Comparison of ENCODE assay signal across 8 cellular contexts in the genomic region with DNA sequence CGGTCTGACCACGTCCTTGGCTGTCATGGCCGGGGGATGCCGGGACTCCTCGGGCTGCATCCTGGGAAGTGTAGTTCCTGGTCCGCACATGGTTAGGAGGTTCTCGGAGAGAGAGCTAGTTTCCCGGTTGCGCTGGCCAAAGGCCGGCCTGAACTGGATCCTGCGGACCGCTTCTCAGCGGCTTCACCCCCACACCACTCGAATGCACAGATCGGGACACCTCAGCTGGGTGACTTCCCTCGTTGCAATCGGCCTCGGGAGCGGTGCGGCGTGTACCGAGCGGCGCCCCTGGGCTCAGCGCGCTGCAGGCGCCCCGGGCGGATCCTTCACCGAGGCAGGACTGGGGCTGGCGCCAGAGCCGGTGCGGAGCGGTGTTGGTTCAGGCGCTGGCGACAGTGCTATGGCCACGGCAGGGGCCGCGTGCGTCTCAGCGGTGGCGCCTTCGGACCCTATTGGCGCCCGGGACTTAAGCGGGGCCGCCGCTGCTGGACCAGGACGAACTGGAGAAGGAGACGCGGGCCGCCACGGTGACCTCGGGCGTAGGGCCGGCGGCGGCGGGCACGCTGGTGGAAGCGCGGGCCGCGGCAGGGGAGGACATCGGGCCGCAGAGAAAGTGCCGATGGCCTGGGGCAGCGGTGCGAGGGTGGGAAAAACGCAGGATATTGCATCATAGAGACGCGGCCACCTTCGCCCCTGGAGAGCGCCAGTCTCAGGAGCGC. TPM values are rescaled to one million over a fixed set of nuclear protein-coding genes. Genes with fewer than 3 reads are reported as not detected.
DNase-seq lines count a peak whose midpoint lies in the region; ATAC-seq, FAIRE-seq and TF ChIP-seq lines count a peak whose summit lies in the region.

No MANE protein-coding gene starts in this region.

- H3K9ac ChIP-seq in neural progenitor cell: peak overlapping the region; percentile 81

- TF ChIP-seq CTCF in neural progenitor cell (IDR thresholded peaks at IDR 0.05) (no peak), suprapubic skin (IDR thresholded peaks at IDR 0.05) (no peak)

- H3K4me3 ChIP-seq in neural progenitor cell: peak overlapping the region; percentile 79
- H3K4me3 ChIP-seq in suprapubic skin: peak overlapping the region; percentile 63

- no peaks in the 10 kb centered on the region for H3K27me3 ChIP-seq in neural progenitor cell
- H3K27me3 ChIP-seq in suprapubic skin: no peaks in the 10 kb centered on the region

- WGBS in suprapubic skin: 0% methylated on average over 11 of the region's 75 CpGs

- ATAC-seq in GM18861 (IDR thresholded peaks at IDR 0.05; ENCODE audit: unreplicated experiment): peak; percentile 57

- H3K4me3 Mint-ChIP-seq in activated naive CD4-positive, alpha-beta T cell treated with anti-CD3 and anti-CD28 coated beads, Interleukin-2, amount 10 ng/mL, durations not matched to agents 7 days and 5 days: peak overlapping the region; percentile 93
- peak overlapping the region; percentile 96 for H3K4me3 Mint-ChIP-seq in neural progenitor cell

- H3K4me1 ChIP-seq in neural progenitor cell (peaks cover 11% of the 10 kb centered on the region), suprapubic skin (peaks cover 30% of the 10 kb centered on the region)

- H3K4me2 ChIP-seq in neural progenitor cell: peak overlapping the region; percentile 100

- H2AFZ ChIP-seq in neural progenitor cell (replicated peaks): peak overlapping the region; percentile 40

- H3K9me3 Mint-ChIP-seq in activated naive CD4-positive, alpha-beta T cell treated with anti-CD3 and anti-CD28 coated beads, Interleukin-2, amount 10 ng/mL, durations not matched to agents 7 days and 5 days: no peaks in the 10 kb centered on the region
- H3K9me3 Mint-ChIP-seq in neural progenitor cell: no peaks in the 10 kb centered on the region

- peaks cover 3% of the 10 kb centered on the region for H3K27me3 Mint-ChIP-seq in activated naive CD4-positive, alpha-beta T cell treated with anti-CD3 and anti-CD28 coated beads, Interleukin-2, amount 10 ng/mL, durations not matched to agents 7 days and 5 days
- peaks cover 19% of the 10 kb centered on the region for H3K27me3 Mint-ChIP-seq in neural progenitor cell (ENCODE audit: insufficient read depth, low read depth)

- H3K36me3 ChIP-seq in neural progenitor cell (no peaks in the 10 kb centered on the region), suprapubic skin (peaks cover 49% of the 10 kb centered on the region)

- peaks cover 9% of the 10 kb centered on the region for H3K79me2 ChIP-seq in neural progenitor cell (ENCODE audit: low read depth)

- TF ChIP-seq POLR2A in suprapubic skin (IDR thresholded peaks at IDR 0.05): no peak

- H3K27ac ChIP-seq in neural progenitor cell (peak overlapping the region; percentile 84), suprapubic skin (peak overlapping the region; percentile 53)

- peaks cover 50% of the 10 kb centered on the region for H4K20me1 ChIP-seq in neural progenitor cell (ENCODE audit: low read depth)

- FAIRE-seq in frontal cortex (lab: Jason Lieb, UNC): no peak

- TF ChIP-seq EP300 in suprapubic skin (IDR thresholded peaks at IDR 0.05): no peak

- peaks cover 30% of the 10 kb centered on the region for H3K4me1 Mint-ChIP-seq in activated naive CD4-positive, alpha-beta T cell treated with anti-CD3 and anti-CD28 coated beads, Interleukin-2, amount 10 ng/mL, durations not matched to agents 7 days and 5 days
- H3K4me1 Mint-ChIP-seq in neural progenitor cell: peaks cover 26% of the 10 kb centered on the region

- CTCF ChIA-PET in activated naive CD4-positive, alpha-beta T cell treated with anti-CD3 and anti-CD28 coated beads, Interleukin-2, amount 10 ng/mL, durations not matched to agents 7 days and 5 days (lab: Charles Lee): interaction anchor here (0.6 kb wide), 1 partner anchor 108 kb away, joined by 5 read pairs; no protein-coding TSS in a partner anchor

- H3K36me3 Mint-ChIP-seq in activated naive CD4-positive, alpha-beta T cell treated with anti-CD3 and anti-CD28 coated beads, Interleukin-2, amount 10 ng/mL, durations not matched to agents 7 days and 5 days: peaks cover 24% of the 10 kb centered on the region
- H3K36me3 Mint-ChIP-seq in neural progenitor cell: peaks cover 24% of the 10 kb centered on the region

- DNase-seq in AG08395 (ENCODE audit: low spot score): peak; percentile 95
- peak; percentile 86 for DNase-seq in HT-29 (ENCODE audit: low spot score)
- peak; percentile 31 for DNase-seq in RPMI8226
- DNase-seq in activated naive CD4-positive, alpha-beta T cell treated with anti-CD3 and anti-CD28 coated beads, Interleukin-2, amount 10 ng/mL, durations not matched to agents 7 days and 5 days: peak; percentile 78
- peak; percentile 85 to 88 for DNase-seq in frontal cortex (ENCODE audit: low spot score in 2 of 2)
- peak; percentile 94 for DNase-seq in neural progenitor cell (ENCODE audit: low spot score)
- peak; percentile 87 to 93 for DNase-seq in suprapubic skin (ENCODE audit: low spot score in 2 of 2)

- peaks cover 52% of the 10 kb centered on the region for H3F3A ChIP-seq in neural progenitor cell (ENCODE audit: low read depth)

- peak overlapping the region; percentile 88 for H3K27ac Mint-ChIP-seq in activated naive CD4-positive, alpha-beta T cell treated with anti-CD3 and anti-CD28 coated beads, Interleukin-2, amount 10 ng/mL, durations not matched to agents 7 days and 5 days
- H3K27ac Mint-ChIP-seq in neural progenitor cell: peak overlapping the region; percentile 90

- no peaks in the 10 kb centered on the region for H3K9me3 ChIP-seq in neural progenitor cell (ENCODE audit: low read depth)
- no peaks in the 10 kb centered on the region for H3K9me3 ChIP-seq in suprapubic skin

RNA-seq across cellular contexts. Expression of a gene that starts 11.5 kb away (rescaled TPM):
- 19.8 and 21.3 TPM in 2 replicates for total RNA-seq in HT-29 (2014; rRNA removed; shearing (Covaris generic))
- total RNA-seq in frontal cortex (11.4 TPM), neural progenitor cell (ENCODE audit: low replicate concordance) (13.7 and 24.5 TPM in 2 replicates), suprapubic skin (10 to 100 TPM; 11.5 to 22.9 (median 16.1) TPM)

RNA-seq across cellular contexts. Expression of a gene that starts 13.4 kb away (rescaled TPM):
- 99.7 and 109 TPM in 2 replicates for total RNA-seq in HT-29 (2014; rRNA removed; shearing (Covaris generic))
- total RNA-seq in frontal cortex (90.1 TPM), neural progenitor cell (ENCODE audit: low replicate concordance) (45.6 and 77.3 TPM in 2 replicates), suprapubic skin (10 to 100 TPM; 65.6 to 89.7 (median 76.5) TPM)

RNA-seq across cellular contexts. Expression of a gene that starts 13.7 kb away (rescaled TPM):
- total RNA-seq in HT-29 (2014; rRNA removed; shearing (Covaris generic)): 13.5 and 23.4 TPM in 2 replicates
- total RNA-seq in frontal cortex (3.3 TPM), neural progenitor cell (ENCODE audit: low replicate concordance) (0.56 and 8.0 TPM in 2 replicates), suprapubic skin (1 to 10 TPM; 3.8 to 6.7 (median 5.0) TPM)

RNA-seq across cellular contexts. Expression of a gene that starts 27.3 kb away (rescaled TPM):
- 58.3 and 69.5 TPM in 2 replicates for total RNA-seq in HT-29 (2014; rRNA removed; shearing (Covaris generic))
- 8.6 TPM for total RNA-seq in frontal cortex
- total RNA-seq in neural progenitor cell (ENCODE audit: low replicate concordance): 20.2 and 31.4 TPM in 2 replicates
- 10 to 100 TPM; 24.8 to 54.9 (median 36.1) TPM for total RNA-seq in suprapubic skin

Comparison
In these comparisons a context has a peak if more than half of its experiments do, and no peak if none do; other contexts are left out.
1. Peak in every context shown above with its lines: DNase-seq, ATAC-seq, H3K4me3 ChIP-seq and H3K27ac ChIP-seq.
2. DNase-seq: peak in every context shown above with its lines; median percentile 95 in AG08395; 94 in neural progenitor cell; 90 in suprapubic skin; 86 in frontal cortex; 86 in HT-29; 78 in activated naive CD4-positive, alpha-beta T cell treated with anti-CD3 and anti-CD28 coated beads, Interleukin-2, amount 10 ng/mL, durations not matched to agents 7 days and 5 days; 31 in RPMI8226.